8 cellular contexts compared by ENCODE assay signal in genomic region chr19:10835754-10836477, GRCh38. TPM values are rescaled to one million over a fixed set of nuclear protein-coding genes. Genes with fewer than 3 reads are reported as not detected.
A peak's percentile ranks its signal among the peaks of the same experiment; 100 is the strongest.
DNase-seq lines count a peak whose midpoint lies in the region; TF ChIP-seq lines count a peak whose summit lies in the region.

Gene TMED1, minus strand, starts transcription at chr19:10836212. Its CDS starts 21 bp downstream, at chr19:10836191.

- peaks cover 15% of the 10 kb centered on the region for H3K9me3 Mint-ChIP-seq in nephron
- peaks cover 7% of the 10 kb centered on the region for H3K9me3 Mint-ChIP-seq in stimulated activated naive CD8-positive, alpha-beta T cell treated with anti-CD3 and anti-CD28 coated beads, Interleukin-15, Interleukin-2, amounts not matched to agents 100 ng/mL and 50 ng/mL, for 24 hours

- peak within 1 kb of the TSS; percentile 100 for H3K27ac Mint-ChIP-seq in nephron
- H3K27ac Mint-ChIP-seq in stimulated activated naive CD8-positive, alpha-beta T cell treated with anti-CD3 and anti-CD28 coated beads, Interleukin-15, Interleukin-2, amounts not matched to agents 100 ng/mL and 50 ng/mL, for 24 hours = peak within 1 kb of the TSS; percentile 100

- H3K4me3 Mint-ChIP-seq in nephron = peak within 1 kb of the TSS; percentile 90 to 95 (median 94)
- H3K4me3 Mint-ChIP-seq in stimulated activated naive CD8-positive, alpha-beta T cell treated with anti-CD3 and anti-CD28 coated beads, Interleukin-15, Interleukin-2, amounts not matched to agents 100 ng/mL and 50 ng/mL, for 24 hours = peak within 1 kb of the TSS; percentile 95

- peaks cover 20% of the 10 kb centered on the region for H3K36me3 Mint-ChIP-seq in nephron (ENCODE audit: low read depth)
- H3K36me3 Mint-ChIP-seq in stimulated activated naive CD8-positive, alpha-beta T cell treated with anti-CD3 and anti-CD28 coated beads, Interleukin-15, Interleukin-2, amounts not matched to agents 100 ng/mL and 50 ng/mL, for 24 hours (ENCODE audit: low read depth) = peaks cover 8% of the 10 kb centered on the region

- DNase-seq in ELF-1 (ENCODE audit: low read depth, low spot score) = peak; percentile 100
- peak; percentile 98 for DNase-seq in H4 (ENCODE audit: low spot score)
- DNase-seq in M059J (ENCODE audit: low read depth) = peak; percentile 98
- peak; percentile 99 to 100 for DNase-seq in SHP77 (lab: John Stamatoyannopoulos, UW)
- peak; percentile 86 for DNase-seq in activated effector memory CD4-positive, alpha-beta T cell treated with Interleukin-2 at 50 U/mL for 16 hours
- DNase-seq in fibroblast of the aortic adventitia (ENCODE audit: low read depth) = peak; percentile 99

- H3K27me3 Mint-ChIP-seq in nephron (ENCODE audit: low read depth) = no peaks in the 10 kb centered on the region
- H3K27me3 Mint-ChIP-seq in stimulated activated naive CD8-positive, alpha-beta T cell treated with anti-CD3 and anti-CD28 coated beads, Interleukin-15, Interleukin-2, amounts not matched to agents 100 ng/mL and 50 ng/mL, for 24 hours = no peaks in the 10 kb centered on the region

- TF ChIP-seq CTCF in fibroblast of the aortic adventitia (IDR thresholded peaks at IDR 0.05; ENCODE audit: insufficient read depth, low read length) (peak; percentile 2), nephron (IDR thresholded peaks at IDR 0.05; ENCODE audit: unreplicated experiment in 3 of 3) (no peak)

- peaks cover 12% of the 10 kb centered on the region for H3K4me1 Mint-ChIP-seq in nephron
- peaks cover 19% of the 10 kb centered on the region for H3K4me1 Mint-ChIP-seq in stimulated activated naive CD8-positive, alpha-beta T cell treated with anti-CD3 and anti-CD28 coated beads, Interleukin-15, Interleukin-2, amounts not matched to agents 100 ng/mL and 50 ng/mL, for 24 hours (ENCODE audit: low read depth)

- H3K4me3 ChIP-seq in fibroblast of the aortic adventitia (ENCODE audit: low read depth, low read length) = peak within 1 kb of the TSS; percentile 77

RNA-seq across cellular contexts. Expression of gene TMED1, which starts in this region (rescaled TPM):
- 66.2 and 100 TPM in 2 replicates for total RNA-seq in H4 (2014; rRNA removed; shearing (Covaris generic))
- 67.6 and 88.9 TPM in 2 replicates for total RNA-seq in M059J (2014; rRNA removed; shearing (Covaris generic))
- total RNA-seq in fibroblast of the aortic adventitia (ENCODE audit: low replicate concordance) = 30.2 and 44.3 TPM in 2 replicates

Comparison
In these comparisons a context has a peak if more than half of its experiments do, and no peak if none do; other contexts are left out.
1. Peak in every context shown above with its lines: DNase-seq and H3K4me3 ChIP-seq.